Comparison of ENCODE assay signal across 8 cellular contexts in genomic region chr12:89663577-89664357, GRCh38. TPM values are rescaled to one million over a fixed set of nuclear protein-coding genes. Genes with fewer than 3 reads are reported as not detected.
DNase-seq lines count a peak whose midpoint lies in the region; ATAC-seq, FAIRE-seq and TF ChIP-seq lines count a peak whose summit lies in the region.

No MANE protein-coding gene starts in this region.

- DNase-seq in NCI-H2171 treated with DMSO at 0.1 percent for 48 hours (lab: John Stamatoyannopoulos, UW) = peak; percentile 20
- DNase-seq in NCI-H2171 (lab: John Stamatoyannopoulos, UW) = no peak
- peak; percentile 12 for DNase-seq in H54 (ENCODE audit: insufficient read length, low spot score)
- peak; percentile 59 for DNase-seq in LoVo (ENCODE audit: low spot score)
- DNase-seq in amniotic epithelial cell (ENCODE audit: low read depth) = peak; percentile 16
- DNase-seq in pancreas = no peak
- DNase-seq in HK-2 (ENCODE audit: unreplicated experiment) = no peak
- no peak for DNase-seq in NCI-H187 (lab: John Stamatoyannopoulos, UW)

- intact Hi-C loops in pancreas (cut with DNase I) = no loop called here

- TF ChIP-seq CTCF in pancreas (IDR thresholded peaks at IDR 0.05) = no peak

- H3K27ac ChIP-seq in pancreas = no peak overlapping the region

- no peaks in the 10 kb centered on the region for H3K36me3 ChIP-seq in pancreas

- 39 to 43% methylated on average over 4 of the region's 4 CpGs for WGBS in pancreas, 2 donors

- no peak for TF ChIP-seq POLR2A in H54 (IDR thresholded peaks at IDR 0.05; ENCODE audit: low read depth, low read length)

- H3K4me3 ChIP-seq in pancreas = no peak overlapping the region

- no peaks in the 10 kb centered on the region for H3K27me3 ChIP-seq in pancreas

- ATAC-seq in pancreas = peak; percentile 55 to 70 (median 56)

- FAIRE-seq in H54 (lab: Jason Lieb, UNC) (peak; percentile 71), pancreas (lab: Jason Lieb, UNC) (no peak)

- no peaks in the 10 kb centered on the region for H3K9me3 ChIP-seq in pancreas

- peaks cover 0 to 26% (median 20%) of the 10 kb centered on the region in 3 donors for H3K4me1 ChIP-seq in pancreas

RNA-seq across cellular contexts. Expression of gene ATP2B1, which starts 44.9 kb away (rescaled TPM):
- 10 to 100 TPM; 11.4 to 22.4 (median 15.8) TPM for total RNA-seq in pancreas
- 10 to 100 TPM in 1 of 2 donors, 1 to 10 TPM in 1; 4.3 to 12.9 TPM for polyA plus RNA-seq in pancreas

Comparison
In these comparisons a context has a peak if more than half of its experiments do, and no peak if none do; other contexts are left out.
1. DNase-seq: peak in NCI-H2171 treated with DMSO at 0.1 percent for 48 hours (single experiment), H54 (single experiment), LoVo (single experiment) and amniotic epithelial cell (single experiment); none in NCI-H2171 (single experiment), pancreas (0 of 6), HK-2 (single experiment) and NCI-H187 (0 of 2).